In genomic region chr18:47930086-47930843, GRCh38 we compare ENCODE assay signal across 8 cellular contexts. TPM values are rescaled to one million over a fixed set of nuclear protein-coding genes. Genes with fewer than 3 reads are reported as not detected.
DNase-seq lines count a peak whose midpoint lies in the region; ATAC-seq and TF ChIP-seq lines count a peak whose summit lies in the region.

Gene SMAD2 (minus strand): TSS chr18:47930659. CDS start chr18:47896756, 33,903 bp downstream.

- peaks cover 43% of the 10 kb centered on the region for H3K4me1 Mint-ChIP-seq in endothelial cell (ENCODE audit: unreplicated experiment)

- H3K27me3 Mint-ChIP-seq in endothelial cell (ENCODE audit: unreplicated experiment): peaks cover 7% of the 10 kb centered on the region

- no peaks in the 10 kb centered on the region for H3K36me3 ChIP-seq in BLaER1

- peak within 1 kb of the TSS; percentile 89 for H3K9ac ChIP-seq in BLaER1

- peak within 1 kb of the TSS; percentile 85 for H3K4me2 ChIP-seq in BLaER1

- ATAC-seq in GM19328 (IDR thresholded peaks at IDR 0.05; ENCODE audit: unreplicated experiment) (peak; percentile 36), HG03520 (IDR thresholded peaks at IDR 0.05; ENCODE audit: unreplicated experiment) (peak; percentile 26)

- peaks cover 46% of the 10 kb centered on the region for H4K20me1 ChIP-seq in BLaER1

- peak within 1 kb of the TSS; percentile 87 for H3K4me3 ChIP-seq in BLaER1

- no peaks in the 10 kb centered on the region for H3K27me3 ChIP-seq in BLaER1

- H3K9me3 ChIP-seq in BLaER1: no peaks in the 10 kb centered on the region

- DNase-seq in NOMO-1 treated with DMSO at 0.1 percent for 48 hours (lab: John Stamatoyannopoulos, UW; ENCODE audit: unreplicated experiment) (peak; percentile 73), endothelial cell (ENCODE audit: low spot score) (peak; percentile 85), middle frontal gyrus (ENCODE audit: extremely low spot score, low spot score) (peak; percentile 32)
- DNase-seq in activated CD8-positive, alpha-beta memory T cell treated with anti-CD3 and anti-CD28 coated beads, Interleukin-2, amount 50 U/mL, for 1 hour (ENCODE audit: extremely low read depth): peak; percentile 22
- peak; percentile 54 to 61 for DNase-seq in stimulated activated CD8-positive, alpha-beta memory T cell treated with anti-CD3 and anti-CD28 coated beads, Interleukin-2, amount 100 ng/mL, for 1 hour (ENCODE audit: low read depth in 2 of 2)

- no peaks in the 10 kb centered on the region for H3K9me3 Mint-ChIP-seq in endothelial cell (ENCODE audit: unreplicated experiment)

- peak within 1 kb of the TSS; percentile 95 for H3K27ac Mint-ChIP-seq in endothelial cell (ENCODE audit: unreplicated experiment)

- H3K27ac ChIP-seq in BLaER1: peak within 1 kb of the TSS; percentile 94

- TF ChIP-seq CTCF in endothelial cell (IDR thresholded peaks at IDR 0.05; ENCODE audit: unreplicated experiment): no peak

- peaks cover 5% of the 10 kb centered on the region for H3K36me3 Mint-ChIP-seq in endothelial cell (ENCODE audit: low read depth, unreplicated experiment)

- peaks cover 40% of the 10 kb centered on the region for H3K4me1 ChIP-seq in BLaER1

- H3K4me3 Mint-ChIP-seq in endothelial cell (ENCODE audit: unreplicated experiment): peak within 1 kb of the TSS; percentile 99

RNA-seq across cellular contexts. Expression of gene SMAD2, which starts in this region (rescaled TPM):
- total RNA-seq in endothelial cell (ENCODE audit: unreplicated experiment): 150 TPM

Comparison
In these comparisons a context has a peak if more than half of its experiments do, and no peak if none do; other contexts are left out.
1. Peak in every context shown above with its lines: DNase-seq, ATAC-seq, H3K4me3 ChIP-seq and H3K27ac ChIP-seq.
2. DNase-seq: peak in every context shown above with its lines; median percentile 85 in endothelial cell; 73 in NOMO-1 treated with DMSO at 0.1 percent for 48 hours; 58 in stimulated activated CD8-positive, alpha-beta memory T cell treated with anti-CD3 and anti-CD28 coated beads, Interleukin-2, amount 100 ng/mL, for 1 hour; 32 in middle frontal gyrus; 22 in activated CD8-positive, alpha-beta memory T cell treated with anti-CD3 and anti-CD28 coated beads, Interleukin-2, amount 50 U/mL, for 1 hour.